Comparison of ENCODE assay signal across 8 cellular contexts in genomic region chr14:69005432-69006148, GRCh38. TPM values are rescaled to one million over a fixed set of nuclear protein-coding genes. Genes with fewer than 3 reads are reported as not detected.
DNase-seq lines count a peak whose midpoint lies in the region; ATAC-seq, FAIRE-seq and TF ChIP-seq lines count a peak whose summit lies in the region.

No MANE protein-coding gene starts in this region.

- H3K36me3 ChIP-seq in bronchial epithelial cell (ENCODE audit: control insufficient read depth, insufficient read depth, low read length): no peaks in the 10 kb centered on the region
- no peaks in the 10 kb centered on the region for H3K36me3 ChIP-seq in right lobe of liver

- peak; percentile 92 for FAIRE-seq in bronchial epithelial cell (lab: Jason Lieb, UNC)

- H3K4me1 ChIP-seq in right lobe of liver: no peaks in the 10 kb centered on the region

- H3K4me3 ChIP-seq in bronchial epithelial cell (ENCODE audit: low read depth, low read length) (no peak overlapping the region), right lobe of liver (no peak overlapping the region)

- intact Hi-C loops in right lobe of liver (cut with DNase I): no loop called here

- ATAC-seq in right lobe of liver (peak in 3 of 4 donors; percentile 28 to 77 (median 37)), GM19395 (IDR thresholded peaks at IDR 0.05; ENCODE audit: unreplicated experiment) (no peak), HG03565 (IDR thresholded peaks at IDR 0.05; ENCODE audit: unreplicated experiment) (no peak)

- no peaks in the 10 kb centered on the region for H3K9me3 ChIP-seq in right lobe of liver

- no peaks in the 10 kb centered on the region for H3K27me3 ChIP-seq in bronchial epithelial cell (ENCODE audit: control insufficient read depth, insufficient read depth, low read length)
- H3K27me3 ChIP-seq in right lobe of liver: no peaks in the 10 kb centered on the region

- no peak for TF ChIP-seq CTCF in bronchial epithelial cell (IDR thresholded peaks at IDR 0.05; ENCODE audit: insufficient read depth, low read length, severe bottlenecking)
- no peak for TF ChIP-seq CTCF in right lobe of liver (IDR thresholded peaks at IDR 0.05)

- peak; percentile 86 for DNase-seq in A172 (ENCODE audit: low spot score)
- peak; percentile 97 for DNase-seq in HT1080 (ENCODE audit: low read depth)
- peak; percentile 94 for DNase-seq in bronchial epithelial cell (ENCODE audit: low read depth)
- peak in 1 of 3 donors; percentile 38 for DNase-seq in right lobe of liver
- no peak for DNase-seq in GM19238 (ENCODE audit: insufficient read length, low spot score)
- DNase-seq in UCSD-AML1 (lab: John Stamatoyannopoulos, UW; ENCODE audit: unreplicated experiment): no peak

- no peak for TF ChIP-seq POLR2A in right lobe of liver (IDR thresholded peaks at IDR 0.05)

- WGBS in right lobe of liver (ENCODE audit: insufficient coverage, low coverage, low lambda C conversion rate, missing lambda C conversion rate): 81% methylated on average over 4 of the region's 11 CpGs

- H3K27ac ChIP-seq in right lobe of liver: no peak overlapping the region

RNA-seq across cellular contexts. Expression of gene ACTN1, which starts 26.5 kb away (rescaled TPM):
- 146 and 148 TPM in 2 replicates for total RNA-seq in A172 (2014; rRNA removed; shearing (Covaris generic))
- total RNA-seq in HT1080 (2014; rRNA removed; shearing (Covaris generic)): 198 and 266 TPM in 2 replicates
- 238 and 271 TPM in 2 replicates for polyA plus RNA-seq in HT1080 (2015; cell fraction: cytosol; rRNA removed)
- polyA plus RNA-seq in HT1080 (2015; cell fraction: nucleus; rRNA removed): 680 and 735 TPM in 2 replicates
- 118 and 165 TPM in 2 replicates for total RNA-seq in bronchial epithelial cell
- total RNA-seq in right lobe of liver: 100 to 1,000 TPM in 3 of 6 experiments, 10 to 100 TPM in 3; 53.1 to 145 (median 100) TPM

Comparison
In these comparisons a context has a peak if more than half of its experiments do, and no peak if none do; other contexts are left out.
1. DNase-seq: peak in A172 (single experiment), HT1080 (single experiment) and bronchial epithelial cell (single experiment); none in GM19238 (single experiment) and UCSD-AML1 (single experiment).
2. ATAC-seq: peak in right lobe of liver (3 of 4); none in GM19395 (single experiment) and HG03565 (single experiment).